In genomic region chr16:30896203-30896889, GRCh38 we compare ENCODE assay signal across 8 cellular contexts. TPM values are rescaled to one million over a fixed set of nuclear protein-coding genes. Genes with fewer than 3 reads are reported as not detected.
DNase-seq lines count a peak whose midpoint lies in the region; ATAC-seq and TF ChIP-seq lines count a peak whose summit lies in the region.

A gene with protein sequence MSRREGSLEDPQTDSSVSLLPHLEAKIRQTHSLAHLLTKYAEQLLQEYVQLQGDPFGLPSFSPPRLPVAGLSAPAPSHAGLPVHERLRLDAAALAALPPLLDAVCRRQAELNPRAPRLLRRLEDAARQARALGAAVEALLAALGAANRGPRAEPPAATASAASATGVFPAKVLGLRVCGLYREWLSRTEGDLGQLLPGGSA (plus strand): TSS chr16:30896614. CDS start chr16:30896644, 30 bp downstream.

- in situ Hi-C loops in T47D (cut with HindIII; ENCODE audit: low pct_unique_long_range_greater_than_20kb, low sequenced_read_pairs), result no loop called here

- no peak for TF ChIP-seq CTCF in retinal pigment epithelial cell (conservative IDR thresholded peaks at IDR 0.05; ENCODE audit: low read depth, low read length)

- peak within 1 kb of the TSS; percentile 85 for H3K4me3 ChIP-seq in iPS-18c (ENCODE audit: insufficient read depth, low read depth, low read length)
- H3K4me3 ChIP-seq in retinal pigment epithelial cell (ENCODE audit: low read length), result peak within 1 kb of the TSS; percentile 57

- no peak for ATAC-seq in HG03520 (IDR thresholded peaks at IDR 0.05; ENCODE audit: unreplicated experiment)

- DNase-seq in Daoy (ENCODE audit: low read depth) (peak; percentile 67), NCI-H2196 treated with DMSO at 0.1 percent for 48 hours (lab: John Stamatoyannopoulos, UW; ENCODE audit: unreplicated experiment) (peak; percentile 68), T47D (ENCODE audit: low read depth in 1 of 2, low spot score in 1 of 2) (peak; percentile 79 to 95), retinal pigment epithelial cell (ENCODE audit: low read depth) (peak; percentile 37), CD1c-positive myeloid dendritic cell (ENCODE audit: extremely low spot score) (no peak)
- DNase-seq in activated CD4-positive, alpha-beta T cell treated with anti-CD3 and anti-CD28 coated beads, Interleukin-2, amount 50 U/mL, for 4 hours, result no peak

- H3K9me3 ChIP-seq in iPS-18c (ENCODE audit: control insufficient read depth, insufficient read depth, low read length), result no peaks in the 10 kb centered on the region

RNA-seq across cellular contexts. Expression of the gene that starts here (rescaled TPM):
- 0.33 and 0.46 TPM in 2 replicates for total RNA-seq in Daoy (2014; rRNA removed; shearing (Covaris generic))

Comparison
In these comparisons a context has a peak if more than half of its experiments do, and no peak if none do; other contexts are left out.
1. Peak in DNase-seq in Daoy; RNA of the gene not detected or under 1 TPM.
2. DNase-seq: peak in NCI-H2196 treated with DMSO at 0.1 percent for 48 hours (single experiment), T47D (2 of 2) and retinal pigment epithelial cell (single experiment); none in CD1c-positive myeloid dendritic cell (single experiment) and activated CD4-positive, alpha-beta T cell treated with anti-CD3 and anti-CD28 coated beads, Interleukin-2, amount 50 U/mL, for 4 hours (0 of 2).